1 cellular context compared by ENCODE assay signal in genomic region chr3:130097690-130098638, GRCh38.
TF ChIP-seq lines count a peak whose summit lies in the region.
"Not testable (repeated sequence)": the region's sequence is repeated elsewhere in the genome, so short reads cannot be mapped to it uniquely, and the experiment has no call there.

No MANE protein-coding gene starts in this region.

TF ChIP-seq in HepG2, 621 proteins besides CTCF, POLR2A, EP300 and RAD21:
- TF ChIP-seq ZBTB40 (IDR thresholded peaks at IDR 0.05) = not testable (repeated sequence)
- peak; percentile 80; the same call in 1 of the 2 replicates for TF ChIP-seq ZBTB40 (CRISPR knock-in tag; IDR thresholded peaks at IDR 0.05)
